8 cellular contexts compared by ENCODE assay signal in the genomic region with DNA sequence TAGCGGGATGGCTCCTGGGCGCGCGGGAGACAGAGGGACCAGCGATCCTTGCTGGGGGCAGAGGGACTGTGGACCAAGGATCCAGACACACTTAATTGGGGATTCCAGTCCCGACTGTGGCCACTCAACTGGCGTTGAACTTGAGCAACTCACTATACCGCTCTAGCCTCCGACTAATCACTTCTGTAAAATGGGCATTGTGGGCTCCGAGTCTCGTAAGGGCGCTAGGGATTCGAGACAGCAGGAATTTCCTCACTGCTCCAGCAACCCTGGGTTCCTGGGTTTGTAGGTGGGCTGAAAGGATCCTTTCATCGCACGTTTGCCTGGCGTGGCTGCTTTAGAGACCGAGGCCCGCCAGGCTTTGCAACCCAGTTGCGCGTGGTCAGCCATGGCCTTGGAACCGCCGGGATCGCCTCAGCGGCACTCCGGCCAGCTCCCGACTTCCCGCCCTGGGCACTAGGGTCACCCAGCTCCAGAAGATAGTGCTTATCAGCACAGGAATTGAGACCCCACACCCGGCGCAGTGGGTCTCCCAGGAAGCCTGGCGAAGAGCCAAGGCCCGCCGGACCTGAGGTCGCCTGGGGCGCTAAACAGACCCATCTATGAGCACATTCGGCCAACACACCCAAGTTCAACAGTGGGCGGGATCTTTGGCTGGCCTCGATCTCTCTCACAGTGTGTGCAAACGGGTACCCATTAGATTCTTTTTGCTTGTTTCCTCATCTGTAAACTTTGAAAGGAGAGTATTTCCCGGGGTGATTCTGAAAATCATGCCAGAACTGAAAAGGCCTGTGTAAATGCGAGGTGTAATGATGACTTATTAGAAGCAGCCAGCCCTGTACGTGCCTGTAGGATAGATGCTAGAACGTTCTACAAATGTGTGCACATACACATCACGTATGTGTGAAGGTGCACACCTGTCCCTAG. TPM values are rescaled to one million over a fixed set of nuclear protein-coding genes. Genes with fewer than 3 reads are reported as not detected.
A peak's percentile ranks its signal among the peaks of the same experiment; 100 is the strongest.
DNase-seq lines count a peak whose midpoint lies in the region; ATAC-seq and TF ChIP-seq lines count a peak whose summit lies in the region.

No MANE protein-coding gene starts in this region.

- DNase-seq in fibroblast of lung (ENCODE audit: low read depth in 2 of 2) (no peak), posterior vena cava (ENCODE audit: low spot score) (peak; percentile 74), ureter (ENCODE audit: low spot score) (no peak)

- H3K4me3 ChIP-seq in OCI-LY3 (ENCODE audit: low read length), result peak overlapping the region; percentile 88; the same call in 1 of the 2 replicates
- no peak overlapping the region for H3K4me3 ChIP-seq in fibroblast of lung (replicated peaks in 1 of 4; ENCODE audit: control extremely low read depth in 1 of 4, insufficient read depth in 1 of 4, low read depth in 3 of 4, low read length in 4 of 4)

- no peaks in the 10 kb centered on the region for H3K4me1 ChIP-seq in OCI-LY3 (ENCODE audit: low read length)
- peaks cover 2% of the 10 kb centered on the region for H3K4me1 ChIP-seq in fibroblast of lung (ENCODE audit: control insufficient read depth, extremely low read depth, insufficient read depth, low read length)

- H4K20me1 ChIP-seq in OCI-LY3 (ENCODE audit: insufficient read depth, low read length), result no peaks in the 10 kb centered on the region
- H4K20me1 ChIP-seq in fibroblast of lung (ENCODE audit: control insufficient read depth, extremely low read depth, insufficient read depth, low read length), result no peaks in the 10 kb centered on the region

- no peak for TF ChIP-seq CTCF in OCI-LY3 (IDR thresholded peaks at IDR 0.05; ENCODE audit: low read depth, low read length)
- TF ChIP-seq CTCF in fibroblast of lung (conservative IDR thresholded peaks at IDR 0.05 in 1 of 2, IDR thresholded peaks at IDR 0.05 in 1 of 2; ENCODE audit: low read depth in 1 of 2, low read length in 2 of 2), result no peak

- 0 out of 2 replicates have a peak overlapping the region, but pooled peaks have one; percentile 96 for H2AFZ ChIP-seq in OCI-LY3 (ENCODE audit: low read depth, low read length)
- H2AFZ ChIP-seq in fibroblast of lung (ENCODE audit: low read length), result no peak overlapping the region

- ATAC-seq in GM21367 (IDR thresholded peaks at IDR 0.05; ENCODE audit: unreplicated experiment) (peak; percentile 13), GM21381 (IDR thresholded peaks at IDR 0.05; ENCODE audit: unreplicated experiment) (no peak), GM21528 (IDR thresholded peaks at IDR 0.05; ENCODE audit: low FRiP score, unreplicated experiment) (no peak), HG03095 (IDR thresholded peaks at IDR 0.05; ENCODE audit: unreplicated experiment) (no peak)

- H3K79me2 ChIP-seq in OCI-LY3 (ENCODE audit: low read length) (no peaks in the 10 kb centered on the region), fibroblast of lung (ENCODE audit: control insufficient read depth, insufficient read depth, low read length) (no peaks in the 10 kb centered on the region)

- H3K27ac ChIP-seq in OCI-LY3 (ENCODE audit: low read length) (no peak overlapping the region), fibroblast of lung (ENCODE audit: insufficient read depth, low read length) (no peak overlapping the region)

- no peak overlapping the region for H3K9ac ChIP-seq in OCI-LY3 (ENCODE audit: low read length)
- H3K9ac ChIP-seq in fibroblast of lung (ENCODE audit: insufficient read depth, low read length), result no peak overlapping the region

- H3K4me2 ChIP-seq in OCI-LY3 (ENCODE audit: low read length), result peak overlapping the region; percentile 67; the same call in 1 of the 2 replicates
- H3K4me2 ChIP-seq in fibroblast of lung (ENCODE audit: extremely low read depth, insufficient read depth, low read length), result peak overlapping the region; percentile 87

- H3K9me3 ChIP-seq in OCI-LY3 (ENCODE audit: insufficient read depth, low read length), result no peaks in the 10 kb centered on the region
- no peaks in the 10 kb centered on the region for H3K9me3 ChIP-seq in fibroblast of lung (ENCODE audit: control insufficient read depth, insufficient read depth, low read depth, low read length)

- intact Hi-C loops in posterior vena cava (cut with DNase I), result loop anchor here in 1 of 2 donors (10.0 kb wide), 1 partner anchor 388 kb away; no protein-coding TSS in a partner anchor

- H3K36me3 ChIP-seq in OCI-LY3 (replicated peaks; ENCODE audit: low read depth, low read length) (no peaks in the 10 kb centered on the region), fibroblast of lung (ENCODE audit: control insufficient read depth, insufficient read depth, low read length) (no peaks in the 10 kb centered on the region)

- H3K27me3 ChIP-seq in OCI-LY3 (ENCODE audit: low read depth, low read length), result no peaks in the 10 kb centered on the region
- H3K27me3 ChIP-seq in fibroblast of lung (ENCODE audit: control insufficient read depth, insufficient read depth, low read length), result peaks cover 69% of the 10 kb centered on the region

RNA-seq across cellular contexts. Expression of a gene that starts 9.9 kb away (rescaled TPM):
- total RNA-seq in fibroblast of lung (under 0.01 TPM in 2 replicates), posterior vena cava (not detected), ureter (not detected)
- 0.02 and 0.03 TPM in 2 replicates for polyA plus RNA-seq in fibroblast of lung
- 0.06 and 0.07 TPM in 2 replicates for polyA plus RNA-seq in fibroblast of lung (2012)
- polyA minus RNA-seq in fibroblast of lung (ENCODE audit: low replicate concordance), result not detected in 2 replicates

RNA-seq across cellular contexts. Expression of a gene that starts 10.0 kb away (rescaled TPM):
- total RNA-seq in fibroblast of lung (not detected in 2 replicates), posterior vena cava (not detected), ureter (not detected)
- polyA plus RNA-seq in fibroblast of lung, result 0.03 TPM in 1 of 2 replicates, not detected in the other
- polyA plus RNA-seq in fibroblast of lung (2012), result not detected in 2 replicates
- not detected in 2 replicates for polyA minus RNA-seq in fibroblast of lung (ENCODE audit: low replicate concordance)
